7 cellular contexts compared by ENCODE assay signal in the genomic region with DNA sequence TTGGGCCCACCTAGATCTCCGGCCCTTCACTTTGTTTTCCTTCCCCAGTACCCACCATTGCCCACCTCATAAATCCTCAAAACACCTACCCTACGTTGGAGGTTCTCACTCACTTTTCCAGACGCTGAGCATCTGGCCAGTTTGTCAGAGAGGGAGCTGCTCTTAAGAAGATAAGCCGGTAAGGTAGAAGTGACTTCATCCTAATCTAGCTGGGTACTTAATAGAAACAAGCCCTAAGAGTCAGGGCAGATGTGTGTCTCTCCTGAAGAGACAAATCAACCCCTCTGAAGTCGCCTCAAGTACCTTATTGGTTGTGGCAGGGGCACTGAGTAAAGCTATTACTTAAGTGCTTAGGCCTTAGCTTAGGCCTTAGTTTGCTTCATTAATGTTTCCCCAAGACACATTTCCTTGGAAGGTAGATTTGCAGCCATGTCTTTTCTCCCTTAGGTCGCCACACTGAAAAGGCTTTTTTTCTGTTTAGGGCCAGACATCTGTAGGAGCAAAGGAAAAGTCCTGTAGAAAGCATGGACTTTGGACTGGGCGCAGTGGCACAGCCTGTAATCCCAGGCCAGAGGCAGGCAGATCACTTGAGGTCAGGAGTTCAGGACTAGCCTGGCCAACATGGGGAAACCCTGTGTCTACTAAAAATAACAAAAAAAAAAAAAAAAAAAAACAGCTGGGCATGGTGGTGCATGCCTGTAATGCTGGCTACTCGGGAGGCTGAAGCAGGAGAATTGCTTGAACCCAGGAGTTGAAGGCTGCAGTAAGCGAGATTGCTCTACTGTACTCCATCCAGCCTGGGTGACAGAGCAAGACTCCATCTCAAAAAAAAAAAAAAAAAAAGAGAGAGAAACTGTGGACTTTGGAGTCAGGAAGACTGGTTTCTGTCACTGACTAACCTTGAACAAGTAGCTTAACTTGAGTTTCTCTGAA. TPM values are rescaled to one million over a fixed set of nuclear protein-coding genes. Genes with fewer than 3 reads are reported as not detected.
DNase-seq lines count a peak whose midpoint lies in the region; ATAC-seq and TF ChIP-seq lines count a peak whose summit lies in the region.

No MANE protein-coding gene starts in this region.

- peaks cover 13% of the 10 kb centered on the region for H3K36me3 ChIP-seq in H7 (replicated peaks; ENCODE audit: control insufficient read depth, insufficient read depth, low read length)
- H3K36me3 ChIP-seq in SU-DHL-6 (ENCODE audit: low read length), result no peaks in the 10 kb centered on the region
- peaks cover 12% of the 10 kb centered on the region for H3K36me3 ChIP-seq in rectal smooth muscle tissue (ENCODE audit: control insufficient read depth, insufficient read depth, low read length)

- H3K9me3 ChIP-seq in SU-DHL-6 (ENCODE audit: insufficient read depth, low read length), result no peaks in the 10 kb centered on the region

- H3K4me2 ChIP-seq in SU-DHL-6 (ENCODE audit: low read depth, low read length, poor library complexity, severe bottlenecking), result peak overlapping the region; percentile 67

- H2AFZ ChIP-seq in SU-DHL-6 (ENCODE audit: low read depth, low read length, severe bottlenecking), result peak overlapping the region; percentile 84

- H3K9ac ChIP-seq in SU-DHL-6 (ENCODE audit: low read length) (peak overlapping the region; percentile 75), rectal smooth muscle tissue (ENCODE audit: low read length) (peak overlapping the region; percentile 85)

- H3K9me2 ChIP-seq in SU-DHL-6 (replicated peaks; ENCODE audit: insufficient read depth, low read length), result no peaks in the 10 kb centered on the region

- peaks cover 14% of the 10 kb centered on the region; the same call in 1 of the 2 replicates for H3K79me2 ChIP-seq in SU-DHL-6 (ENCODE audit: insufficient read depth, low read length)

- H3K4me1 ChIP-seq in rectal smooth muscle tissue (ENCODE audit: control insufficient read depth, insufficient read depth, low read length), result peaks cover 9% of the 10 kb centered on the region

- ATAC-seq in GM21723 (IDR thresholded peaks at IDR 0.05; ENCODE audit: unreplicated experiment), result no peak
- ATAC-seq in GM19397 (IDR thresholded peaks at IDR 0.05; ENCODE audit: unreplicated experiment), result no peak

- no peaks in the 10 kb centered on the region for H3F3A ChIP-seq in SU-DHL-6 (ENCODE audit: insufficient read depth)

- no peak for TF ChIP-seq CTCF in SU-DHL-6 (IDR thresholded peaks at IDR 0.05; ENCODE audit: insufficient read depth, low read length, poor library complexity, severe bottlenecking)

- no peaks in the 10 kb centered on the region for H4K20me1 ChIP-seq in SU-DHL-6 (ENCODE audit: low read depth, low read length)

- H3K27ac ChIP-seq in SU-DHL-6 (ENCODE audit: low read depth, low read length), result no peak overlapping the region
- peak overlapping the region; percentile 69 for H3K27ac ChIP-seq in rectal smooth muscle tissue (ENCODE audit: low read depth, low read length)

- DNase-seq in H7, result no peak
- peak; percentile 1 for DNase-seq in foreskin melanocyte
- DNase-seq in NCI-H146 (lab: John Stamatoyannopoulos, UW), result no peak

- H3K27me3 ChIP-seq in H7 (ENCODE audit: control insufficient read depth, insufficient read depth, low read length) (no peaks in the 10 kb centered on the region), SU-DHL-6 (ENCODE audit: low read length) (no peaks in the 10 kb centered on the region), rectal smooth muscle tissue (ENCODE audit: control insufficient read depth, insufficient read depth, low read length) (no peaks in the 10 kb centered on the region)

- H3K4me3 ChIP-seq in H7 (ENCODE audit: insufficient read depth, low read depth, low read length) (peak overlapping the region; percentile 92), SU-DHL-6 (ENCODE audit: insufficient read depth, low read length, poor library complexity, severe bottlenecking) (peak overlapping the region; percentile 76), rectal smooth muscle tissue (ENCODE audit: low read length) (peak overlapping the region; percentile 69)

RNA-seq across cellular contexts. Expression of a gene that starts 1.0 kb away (rescaled TPM):
- 20.0 and 22.2 TPM in 2 replicates for total RNA-seq in H7 (2014; rRNA removed; shearing (Covaris generic))

RNA-seq across cellular contexts. Expression of a gene that starts 20.5 kb away (rescaled TPM):
- 37.6 and 38.2 TPM in 2 replicates for total RNA-seq in H7 (2014; rRNA removed; shearing (Covaris generic))

RNA-seq across cellular contexts. Expression of a gene that starts 51.4 kb away (rescaled TPM):
- 60.8 and 68.2 TPM in 2 replicates for total RNA-seq in H7 (2014; rRNA removed; shearing (Covaris generic))
